In the genomic region with DNA sequence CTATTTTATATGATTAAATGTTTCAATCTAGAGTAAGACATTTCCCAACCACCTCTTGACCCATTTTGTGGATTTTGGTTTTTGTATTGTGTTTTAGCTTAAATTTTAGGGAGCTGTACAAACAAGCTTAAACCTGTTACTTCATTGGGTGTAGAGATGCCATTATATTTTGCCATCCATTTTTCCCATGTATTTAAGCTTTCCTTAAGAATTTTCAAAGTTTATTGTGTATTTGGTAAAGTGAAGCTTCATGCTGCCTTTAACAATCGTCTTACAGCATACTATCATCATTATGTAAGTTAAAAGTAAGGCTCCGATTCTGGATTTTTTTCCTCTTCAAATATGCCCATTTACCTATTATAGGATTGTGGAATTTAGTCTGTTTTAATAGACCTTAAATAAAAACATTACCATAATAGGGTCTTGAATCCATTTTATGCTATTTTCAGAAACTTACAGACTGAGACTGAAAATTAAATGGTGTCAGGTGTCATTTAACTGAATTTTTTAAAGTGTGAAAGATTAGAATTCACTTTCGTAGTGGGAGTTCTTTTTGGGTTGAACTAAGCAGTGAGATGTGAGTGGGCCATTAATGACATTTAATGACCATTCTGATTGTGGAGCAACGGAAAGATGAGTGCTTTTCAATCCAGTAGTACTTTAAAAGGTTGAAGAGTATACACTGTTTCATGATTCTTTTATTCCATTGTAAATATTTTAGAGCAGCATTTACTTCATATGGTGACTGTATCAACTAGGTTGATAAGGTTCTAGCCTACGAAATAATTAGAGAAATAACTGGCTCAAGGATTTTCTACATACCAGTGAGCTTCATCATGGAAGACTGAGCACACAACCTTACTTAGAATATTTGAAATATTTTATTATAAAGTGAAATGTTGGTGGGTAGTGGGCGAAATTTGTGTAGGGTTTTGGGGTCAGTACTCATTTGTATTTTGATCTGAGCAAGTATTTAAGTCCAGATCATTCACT, we compare ENCODE assay signal across 8 cellular contexts. TPM values are rescaled to one million over a fixed set of nuclear protein-coding genes. Genes with fewer than 3 reads are reported as not detected.
DNase-seq lines count a peak whose midpoint lies in the region; ATAC-seq and TF ChIP-seq lines count a peak whose summit lies in the region.

No MANE protein-coding gene starts in this region.

- TF ChIP-seq CTCF in CD14-positive monocyte (IDR thresholded peaks at IDR 0.05) (no peak), nephron progenitor cell (IDR thresholded peaks at IDR 0.05) (no peak)

- H3K4me1 Mint-ChIP-seq in CD14-positive monocyte (peaks cover 38% of the 10 kb centered on the region), nephron progenitor cell (peaks cover 40% of the 10 kb centered on the region)
- peaks cover 49% of the 10 kb centered on the region for H3K4me1 Mint-ChIP-seq in central memory CD8-positive, alpha-beta T cell

- peak overlapping the region; percentile 97 to 98 for H3K4me3 Mint-ChIP-seq in CD14-positive monocyte
- peak overlapping the region; percentile 98 for H3K4me3 Mint-ChIP-seq in central memory CD8-positive, alpha-beta T cell
- H3K4me3 Mint-ChIP-seq in nephron progenitor cell: peak overlapping the region; percentile 99

- H3K9me3 Mint-ChIP-seq in CD14-positive monocyte: peaks cover 0 to 5% (median 0%) of the 10 kb centered on the region in 7 donors
- H3K9me3 Mint-ChIP-seq in central memory CD8-positive, alpha-beta T cell: no peaks in the 10 kb centered on the region
- H3K9me3 Mint-ChIP-seq in nephron progenitor cell: no peaks in the 10 kb centered on the region

- H3K27me3 Mint-ChIP-seq in CD14-positive monocyte (ENCODE audit: low read depth in 3 of 3): peaks cover 0 to 8% (median 4%) of the 10 kb centered on the region in 3 donors
- no peaks in the 10 kb centered on the region for H3K27me3 Mint-ChIP-seq in central memory CD8-positive, alpha-beta T cell
- peaks cover 5% of the 10 kb centered on the region for H3K27me3 Mint-ChIP-seq in nephron progenitor cell (ENCODE audit: low read depth, poor library complexity)

- H3K27ac Mint-ChIP-seq in CD14-positive monocyte (peak overlapping the region in 6 of 7 donors; percentile 60 to 100 (median 93)), nephron progenitor cell (peak overlapping the region; percentile 96)
- H3K27ac Mint-ChIP-seq in central memory CD8-positive, alpha-beta T cell (ENCODE audit: low read depth): peak overlapping the region; percentile 100

- intact Hi-C loops in CD14-positive monocyte (cut with micrococcal nuclease): loop anchor here in 1 of 2 donors (10.0 kb wide), 1 partner anchor 72 kb away; no protein-coding TSS in a partner anchor
- intact Hi-C loops in posterior vena cava (cut with DNase I): no loop called here

- no peak for DNase-seq in CD14-positive monocyte (ENCODE audit: low spot score)
- peak; percentile 42 for DNase-seq in M059J (ENCODE audit: low read depth)
- no peak for DNase-seq in central memory CD8-positive, alpha-beta T cell (ENCODE audit: low spot score in 2 of 2)
- no peak for DNase-seq in nephron progenitor cell
- DNase-seq in posterior vena cava (ENCODE audit: low spot score): no peak
- no peak for DNase-seq in activated CD4-positive, alpha-beta T cell treated with anti-CD3 and anti-CD28 coated beads, Interleukin-2, amount 50 U/mL, for 1 hour

- peaks cover 0 to 4% of the 10 kb centered on the region in 2 donors for H3K36me3 Mint-ChIP-seq in CD14-positive monocyte
- peaks cover 45% of the 10 kb centered on the region for H3K36me3 Mint-ChIP-seq in central memory CD8-positive, alpha-beta T cell (ENCODE audit: insufficient read depth)
- H3K36me3 Mint-ChIP-seq in nephron progenitor cell (ENCODE audit: low read depth): peaks cover 9% of the 10 kb centered on the region

- no peak for ATAC-seq in central memory CD8-positive, alpha-beta T cell (replicated peaks; ENCODE audit: extremely low read depth, poor library complexity, severe bottlenecking)
- ATAC-seq in GM19467 (IDR thresholded peaks at IDR 0.05; ENCODE audit: unreplicated experiment) (no peak), HG03045 (IDR thresholded peaks at IDR 0.05; ENCODE audit: unreplicated experiment) (no peak)

RNA-seq across cellular contexts. Expression of a gene that starts 2.4 kb away (rescaled TPM):
- polyA plus RNA-seq in CD14-positive monocyte: 10 to 100 TPM; 33.1 to 58.0 TPM
- 41.5 and 43.6 TPM in 2 replicates for total RNA-seq in M059J (2014; rRNA removed; shearing (Covaris generic))
- total RNA-seq in posterior vena cava: 10 to 100 TPM; 79.7 to 98.8 TPM
